6 cellular contexts compared by ENCODE assay signal in the genomic region with DNA sequence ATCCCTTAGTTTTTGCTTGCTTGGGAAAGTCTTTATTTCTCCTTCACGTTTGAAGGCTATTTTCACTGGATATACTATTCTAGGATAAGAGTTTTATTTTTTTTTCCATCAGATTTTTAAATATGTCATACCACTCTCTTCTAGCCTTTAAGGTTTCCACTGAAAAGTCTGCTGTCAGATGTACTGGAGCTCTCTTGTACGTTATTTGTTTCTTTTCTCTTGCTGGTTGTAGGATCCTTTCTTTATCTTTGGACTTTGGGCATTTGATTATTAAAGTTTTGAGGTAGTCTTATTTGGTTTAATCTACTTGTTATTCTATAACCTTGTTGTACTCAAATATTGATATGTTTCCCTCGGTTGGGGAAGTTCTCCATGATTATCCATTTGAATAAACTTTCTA.
"Had no signal": no experiment of that assay in that cellular context is flagged by ENCODE, and none has a peak within 500 bp of the region (broad histone marks: within the 10 kb centered on the region; RNA-seq: fewer than 3 reads in every experiment).

No MANE protein-coding gene starts in this region.

- H3K27ac Mint-ChIP-seq: IgD-negative memory B cell had no signal

- H3K36me3 Mint-ChIP-seq: IgD-negative memory B cell had no signal

- ATAC-seq: HepG2, K562 had no signal

- DNase-seq: IMR-90, KBM-7, KG1 had no signal

- H3K4me1 Mint-ChIP-seq: IgD-negative memory B cell had no signal

- H3K4me3 Mint-ChIP-seq: IgD-negative memory B cell had no signal

- H3K27me3 Mint-ChIP-seq: IgD-negative memory B cell had no signal
